Comparison of ENCODE assay signal across 26 cellular contexts in the genomic region with DNA sequence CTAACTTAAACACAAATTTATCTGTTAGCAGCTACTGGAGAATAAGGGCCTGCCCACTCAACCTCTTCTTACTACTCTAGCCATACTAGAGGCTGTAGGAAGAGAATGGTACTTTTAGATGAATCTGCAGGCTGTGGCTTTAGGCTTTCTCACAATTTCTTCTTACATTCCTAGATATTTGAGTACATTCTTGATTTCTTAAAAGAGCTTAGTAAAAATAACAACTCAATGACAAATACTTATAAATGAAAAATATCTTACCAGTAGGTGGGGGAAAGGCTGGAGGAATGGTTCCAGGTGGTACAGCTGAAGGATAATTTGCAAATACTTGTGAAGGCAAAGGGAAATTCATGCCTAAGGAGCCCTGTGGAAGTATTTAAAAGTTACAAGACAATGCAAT.
DNase-seq lines count a peak whose midpoint lies in the region; ATAC-seq and TF ChIP-seq lines count a peak whose summit lies in the region.
"Had no signal": no experiment of that assay in that cellular context is flagged by ENCODE, and none has a peak within 500 bp of the region (broad histone marks: within the 10 kb centered on the region; RNA-seq: fewer than 3 reads in every experiment).

No MANE protein-coding gene starts in this region.

- H3K27ac ChIP-seq in brain microvascular endothelial cell (peak overlapping the region; percentile 46), right cardiac atrium (ENCODE audit: low read length) (no peak overlapping the region)
- H3K27ac ChIP-seq: coronary artery, esophagus muscularis mucosa, right lobe of liver, RWPE1, SK-N-MC had no signal

- H3K27me3 ChIP-seq in brain microvascular endothelial cell (replicated peaks) (no peaks in the 10 kb centered on the region), right cardiac atrium (ENCODE audit: control insufficient read depth, insufficient read depth) (no peaks in the 10 kb centered on the region)
- H3K27me3 ChIP-seq: esophagus muscularis mucosa, MG63, right lobe of liver had no signal

- in situ Hi-C loops in brain microvascular endothelial cell (cut with HindIII; ENCODE audit: low pct_ligation_motif_present, low sequenced_read_pairs): no loop called here

- H3K36me3 ChIP-seq in brain microvascular endothelial cell (replicated peaks): no peaks in the 10 kb centered on the region
- H3K36me3 ChIP-seq: right lobe of liver had no signal

- no peak for TF ChIP-seq CTCF in brain microvascular endothelial cell (IDR thresholded peaks at IDR 0.05; ENCODE audit: low read depth, low read length, missing control alignments)
- TF ChIP-seq CTCF in retinal pigment epithelial cell (conservative IDR thresholded peaks at IDR 0.05; ENCODE audit: low read depth, low read length): no peak

- H3K9me3 ChIP-seq in right cardiac atrium (ENCODE audit: control insufficient read depth, low read length): no peaks in the 10 kb centered on the region
- H3K9me3 ChIP-seq: esophagus muscularis mucosa, mucosa of descending colon, right lobe of liver had no signal

- DNase-seq in EH (ENCODE audit: low read depth) (peak; percentile 72), LHCN-M2 (ENCODE audit: low read depth) (peak; percentile 48), brain microvascular endothelial cell (peak; percentile 5), retinal pigment epithelial cell (ENCODE audit: low read depth) (peak; percentile 25), SW 1271 (lab: John Stamatoyannopoulos, UW) (no peak), DMS79 (lab: John Stamatoyannopoulos, UW) (no peak), right cardiac atrium (no peak)
- no peak for DNase-seq in stimulated activated CD4-positive, alpha-beta T cell treated with anti-CD3 and anti-CD28 coated beads, Interleukin-2, amount 100 ng/mL, for 24 hours
- DNase-seq: activated B cell treated with CpG ODN at 0.5 μM for 24 hours; activated CD4-positive, alpha-beta T cell treated with anti-CD3 and anti-CD28 coated beads, Interleukin-2, amount 50 U/mL, for 4 hours; activated CD8-positive, alpha-beta memory T cell treated with anti-CD3 and anti-CD28 coated beads, Interleukin-2, amount 50 U/mL, for 48 hours; activated naive CD8-positive, alpha-beta T cell treated with anti-CD3 and anti-CD28 coated beads for 36 hours; endodermal cell; hypothalamus; islet precursor cell; MG63; mucosa of descending colon; NCI-H1417 treated with DMSO at 0.1 percent for 48 hours; NCI-H446; NCI-H82; right lobe of liver; T1000 had no signal

- no peak for ATAC-seq in right cardiac atrium
- ATAC-seq: mucosa of descending colon had no signal

- no peaks in the 10 kb centered on the region for H3K4me1 ChIP-seq in right cardiac atrium (ENCODE audit: control insufficient read depth, insufficient read depth, low read length)
- H3K4me1 ChIP-seq: esophagus muscularis mucosa had no signal

- intact Hi-C loops in right cardiac atrium (cut with DNase I): no loop called here

- H3K4me3 ChIP-seq in brain microvascular endothelial cell (ENCODE audit: low read depth, low read length) (no peak overlapping the region), retinal pigment epithelial cell (ENCODE audit: low read length) (no peak overlapping the region), right cardiac atrium (ENCODE audit: low read length) (no peak overlapping the region)
- H3K4me3 ChIP-seq: coronary artery, esophagus muscularis mucosa, MG63, mucosa of descending colon, right lobe of liver, SK-N-MC had no signal

Comparison
In these comparisons a context has a peak if more than half of its experiments do, and no peak if none do; other contexts are left out.
1. DNase-seq: peak in EH (single experiment), LHCN-M2 (single experiment), brain microvascular endothelial cell (single experiment) and retinal pigment epithelial cell (single experiment); none in SW 1271 (0 of 2), DMS79 (single experiment), stimulated activated CD4-positive, alpha-beta T cell treated with anti-CD3 and anti-CD28 coated beads, Interleukin-2, amount 100 ng/mL, for 24 hours (0 of 2) and right cardiac atrium (0 of 3).